Comparison of ENCODE assay signal across 8 cellular contexts in the genomic region with DNA sequence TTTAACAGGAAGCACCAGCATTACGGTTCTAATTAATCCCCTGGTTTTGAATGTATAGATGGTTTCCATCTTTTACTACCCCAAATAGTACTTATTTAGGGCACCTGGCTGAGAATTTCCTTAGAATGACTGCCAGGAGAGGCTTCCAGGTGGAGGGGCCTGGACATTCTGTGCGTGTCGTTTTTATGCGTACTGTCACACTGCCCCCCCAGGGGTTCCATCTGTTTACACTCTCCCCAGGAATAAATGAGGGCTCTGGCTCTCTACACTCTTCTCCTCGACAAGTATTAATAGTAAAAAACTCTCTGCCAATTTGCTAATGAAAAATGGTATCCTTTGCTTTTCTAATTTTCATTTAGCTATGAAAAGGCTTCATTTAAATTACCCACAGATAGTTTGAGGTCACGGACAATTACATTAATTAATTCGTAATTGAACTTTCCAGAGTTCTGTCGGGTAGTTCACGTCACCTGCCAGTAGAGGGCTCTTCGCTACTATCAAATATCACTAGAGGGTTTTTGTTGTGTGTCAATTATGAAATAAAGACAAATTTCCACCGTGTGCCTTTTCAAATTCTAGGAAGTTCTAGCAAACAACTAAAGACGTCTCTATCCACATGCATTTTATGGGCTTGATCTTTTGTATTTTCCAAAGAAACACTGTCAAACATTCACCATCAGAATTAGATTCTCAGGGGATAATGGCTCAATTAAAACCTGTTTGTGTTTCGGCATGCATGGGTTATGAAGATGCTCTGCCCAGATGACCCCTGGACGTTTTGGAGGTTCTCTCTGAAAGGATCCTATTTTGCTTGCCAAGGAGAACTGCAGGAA.
DNase-seq lines count a peak whose midpoint lies in the region; ATAC-seq, FAIRE-seq and TF ChIP-seq lines count a peak whose summit lies in the region.

No MANE protein-coding gene starts in this region.

- H3K27ac ChIP-seq in K562 (ENCODE audit: extremely low read depth, low read depth, low read length) = no peak overlapping the region

- peaks cover 0 to 24% of the 10 kb centered on the region in 2 experiments; a peak in 2 of 5 replicates for H3K27me3 ChIP-seq in K562 (ENCODE audit: control insufficient read depth in 2 of 2, insufficient read depth in 2 of 2, low read length in 2 of 2)

- H3K4me3 Mint-ChIP-seq in type B pancreatic cell = no peak overlapping the region

- POLR2A ChIA-PET in AG04449 (lab: Yijun Ruan, JAX) = no interaction called here
- POLR2A ChIA-PET in GM10248 (lab: Yijun Ruan, JAX) = no interaction called here
- POLR2A ChIA-PET in K562 (lab: Yijun Ruan, JAX) = no interaction called here

- H4K20me1 ChIP-seq in K562 (replicated peaks; ENCODE audit: control insufficient read depth, insufficient read depth, low read length) = no peaks in the 10 kb centered on the region

- no peak overlapping the region for H3K4me2 ChIP-seq in K562 (ENCODE audit: insufficient read depth, low read length)

- WGBS in K562 (ENCODE audit: insufficient coverage, low coverage, missing lambda C conversion rate) = 1% methylated on average over 14 of the region's 14 CpGs

- H3K27me3 Mint-ChIP-seq in type B pancreatic cell = peaks cover 7% of the 10 kb centered on the region

- H3K27ac Mint-ChIP-seq in type B pancreatic cell = no peak overlapping the region

- H3K9me1 ChIP-seq in K562 (ENCODE audit: control insufficient read depth, insufficient read depth, low read length) = no peaks in the 10 kb centered on the region

- FAIRE-seq in K562 (lab: Jason Lieb, UNC) = peak; percentile 78

- no peaks in the 10 kb centered on the region for H3K9me3 ChIP-seq in K562 (replicated peaks; ENCODE audit: control insufficient read depth, insufficient read depth, low read depth, low read length)

- in situ Hi-C loops in K562 (cut with MboI) = loop anchor here (10.0 kb wide), 1 partner anchor 722 kb away; no protein-coding TSS in a partner anchor

- H3K79me2 ChIP-seq in K562 (ENCODE audit: control insufficient read depth, insufficient read depth, low read length) = no peaks in the 10 kb centered on the region

- H2AFZ ChIP-seq in K562 (ENCODE audit: low read depth, low read length) = no peak overlapping the region

- peaks cover 12% of the 10 kb centered on the region for H3K4me1 Mint-ChIP-seq in type B pancreatic cell (ENCODE audit: unreplicated experiment)

- no peak for TF ChIP-seq EP300 in K562 (IDR thresholded peaks at IDR 0.05; ENCODE audit: low read length)

- no peaks in the 10 kb centered on the region for H3K9me3 Mint-ChIP-seq in type B pancreatic cell

- intact Hi-C loops in K562 (cut with micrococcal nuclease) = loop anchor here (5.0 kb wide), 1 partner anchor 719 kb away; no protein-coding TSS in a partner anchor

- TF ChIP-seq CTCF in AG04449 (IDR thresholded peaks at IDR 0.05; ENCODE audit: insufficient read depth, low read length, missing control alignments) (peak; percentile 53), GM10248 (IDR thresholded peaks at IDR 0.05; ENCODE audit: control extremely low read depth, extremely low read depth, low read depth, missing control alignments) (peak; percentile 73), K562 (IDR thresholded peaks at IDR 0.05 in 2 of 3, conservative IDR thresholded peaks at IDR 0.05 in 1 of 3; ENCODE audit: insufficient read depth in 2 of 3, low read depth in 1 of 3, low read length in 3 of 3) (peak; percentile 41 to 78 (median 69); a peak in 5 of 6 replicates), type B pancreatic cell (conservative IDR thresholded peaks at IDR 0.05) (peak; percentile 96)

- H3K9ac ChIP-seq in K562 (ENCODE audit: insufficient read depth in 1 of 2, low read depth in 2 of 2, low read length in 2 of 2) = no peak overlapping the region

- no peaks in the 10 kb centered on the region for H3K36me3 ChIP-seq in K562 (ENCODE audit: control insufficient read depth, insufficient read depth, low read length)

- no peaks in the 10 kb centered on the region for H3K36me3 Mint-ChIP-seq in type B pancreatic cell

- no TSS peak for BruUV-seq in K562 (replicated peaks; lab: Mats Ljungman, UMichigan)

- ATAC-seq in K562 (0 out of 3 replicates have a peak, but pooled peaks have one; percentile 42), left lobe of liver (peak; percentile 81), HG02678 (IDR thresholded peaks at IDR 0.05; ENCODE audit: unreplicated experiment) (no peak)

- peak; percentile 51 to 70 for TF ChIP-seq RAD21 in K562 (CRISPR knock-in tag; conservative IDR thresholded peaks at IDR 0.05 in 1 of 2, IDR thresholded peaks at IDR 0.05 in 1 of 2)

- DNase-seq in AG04449 (ENCODE audit: low read depth, low spot score) (no peak), GM10248 (ENCODE audit: extremely low spot score) (peak; percentile 53), NCI-H446 treated with DMSO at 0.1 percent for 48 hours (lab: John Stamatoyannopoulos, UW) (peak; percentile 21), K562 (ENCODE audit: extremely low read depth in 1 of 4, low spot score in 3 of 4) (peak; percentile 11 to 23 (median 18)), left lobe of liver (ENCODE audit: low spot score) (no peak), type B pancreatic cell (ENCODE audit: extremely low spot score, unreplicated experiment) (no peak), iPS-NIHi7 (ENCODE audit: extremely low spot score) (no peak)

- H3K4me1 ChIP-seq in K562 (replicated peaks in 1 of 2; ENCODE audit: control insufficient read depth in 2 of 2, insufficient read depth in 2 of 2, low read length in 2 of 2) = no peaks in the 10 kb centered on the region

- no peak for TF ChIP-seq POLR2A in K562 (conservative IDR thresholded peaks at IDR 0.05)

- no peak overlapping the region for H3K4me3 ChIP-seq in AG04449 (ENCODE audit: low read depth, low read length)
- H3K4me3 ChIP-seq in K562 = no peak overlapping the region

- CTCF ChIA-PET in AG04449 (lab: Yijun Ruan, JAX) (interaction anchor here (0.5 to 15.6 kb wide), 22 partner anchors 9 to 722 kb away, joined by 3 to 394 read pairs (median 4); a partner anchor contains a TSS), GM10248 (lab: Yijun Ruan, JAX) (interaction anchor here (0.8 to 2.8 kb wide), 21 partner anchors 10 to 1219 kb away, joined by 3 to 18 read pairs (median 3); a partner anchor contains a TSS), K562 (lab: Yijun Ruan, JAX; ENCODE audit: low intra/inter-chr PET ratio) (interaction anchor here (0.6 to 1.2 kb wide), 2 partner anchors 659 to 719 kb away, joined by 3 to 6 read pairs; no protein-coding TSS in a partner anchor)

TF ChIP-seq in K562, 482 proteins besides CTCF, POLR2A, EP300 and RAD21 (continues in another document):
- TF ChIP-seq ZNF77 (CRISPR knock-in tag; IDR thresholded peaks at IDR 0.05) (no peak), ATF7 (IDR thresholded peaks at IDR 0.05) (no peak), ESRRB (CRISPR knock-in tag; IDR thresholded peaks at IDR 0.05; ENCODE audit: borderline replicate concordance) (no peak), POLR3G (IDR thresholded peaks at IDR 0.05; ENCODE audit: extremely low read depth, insufficient read length, insufficient replicate concordance) (no peak), TEAD1 (CRISPR knock-in tag; IDR thresholded peaks at IDR 0.05) (no peak), ZNF75A (CRISPR knock-in tag; IDR thresholded peaks at IDR 0.05) (no peak), CREM (IDR thresholded peaks at IDR 0.05; ENCODE audit: low read depth) (0 out of 2 replicates have a peak, but pooled peaks have one; percentile 4), SRSF7 (optimal IDR thresholded peaks at IDR 0.05; ENCODE audit: low read depth, low read length) (no peak)
- TF ChIP-seq, protein P1, sequence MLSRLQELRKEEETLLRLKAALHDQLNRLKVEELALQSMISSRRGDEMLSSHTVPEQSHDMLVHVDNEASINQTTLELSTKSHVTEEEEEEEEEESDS (CRISPR knock-in tag; IDR thresholded peaks at IDR 0.05) = no peak
- TF ChIP-seq, protein P2, sequence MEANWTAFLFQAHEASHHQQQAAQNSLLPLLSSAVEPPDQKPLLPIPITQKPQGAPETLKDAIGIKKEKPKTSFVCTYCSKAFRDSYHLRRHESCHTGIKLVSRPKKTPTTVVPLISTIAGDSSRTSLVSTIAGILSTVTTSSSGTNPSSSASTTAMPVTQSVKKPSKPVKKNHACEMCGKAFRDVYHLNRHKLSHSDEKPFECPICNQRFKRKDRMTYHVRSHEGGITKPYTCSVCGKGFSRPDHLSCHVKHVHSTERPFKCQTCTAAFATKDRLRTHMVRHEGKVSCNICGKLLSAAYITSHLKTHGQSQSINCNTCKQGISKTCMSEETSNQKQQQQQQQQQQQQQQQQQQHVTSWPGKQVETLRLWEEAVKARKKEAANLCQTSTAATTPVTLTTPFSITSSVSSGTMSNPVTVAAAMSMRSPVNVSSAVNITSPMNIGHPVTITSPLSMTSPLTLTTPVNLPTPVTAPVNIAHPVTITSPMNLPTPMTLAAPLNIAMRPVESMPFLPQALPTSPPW (CRISPR knock-in tag; IDR thresholded peaks at IDR 0.05) = no peak
- TF ChIP-seq, protein P3, sequence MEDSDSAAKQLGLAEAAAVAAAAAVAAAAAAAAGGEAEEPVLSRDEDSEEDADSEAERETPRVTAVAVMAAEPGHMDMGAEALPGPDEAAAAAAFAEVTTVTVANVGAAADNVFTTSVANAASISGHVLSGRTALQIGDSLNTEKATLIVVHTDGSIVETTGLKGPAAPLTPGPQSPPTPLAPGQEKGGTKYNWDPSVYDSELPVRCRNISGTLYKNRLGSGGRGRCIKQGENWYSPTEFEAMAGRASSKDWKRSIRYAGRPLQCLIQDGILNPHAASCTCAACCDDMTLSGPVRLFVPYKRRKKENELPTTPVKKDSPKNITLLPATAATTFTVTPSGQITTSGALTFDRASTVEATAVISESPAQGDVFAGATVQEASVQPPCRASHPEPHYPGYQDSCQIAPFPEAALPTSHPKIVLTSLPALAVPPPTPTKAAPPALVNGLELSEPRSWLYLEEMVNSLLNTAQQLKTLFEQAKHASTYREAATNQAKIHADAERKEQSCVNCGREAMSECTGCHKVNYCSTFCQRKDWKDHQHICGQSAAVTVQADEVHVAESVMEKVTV (CRISPR knock-in tag; IDR thresholded peaks at IDR 0.05) = peak; percentile 38; the same call in 1 of the 2 replicates

Comparison
In these comparisons a context has a peak if more than half of its experiments do, and no peak if none do; other contexts are left out.
1. DNase-seq: peak in GM10248 (single experiment), NCI-H446 treated with DMSO at 0.1 percent for 48 hours (single experiment) and K562 (4 of 4); none in AG04449 (single experiment), left lobe of liver (single experiment), type B pancreatic cell (single experiment) and iPS-NIHi7 (single experiment).
2. Peak in every context shown above with its lines, with median percentiles within 50 percentile points of each other: CTCF ChIP-seq.